Comparison of ENCODE assay signal across 26 cellular contexts in genomic region chr7:37191797-37192196, GRCh38.
"Had no signal": no experiment of that assay in that cellular context is flagged by ENCODE, and none has a peak within 500 bp of the region (broad histone marks: within the 10 kb centered on the region; RNA-seq: fewer than 3 reads in every experiment).

No MANE protein-coding gene starts in this region.

- H3K36me3 Mint-ChIP-seq: natural killer cell treated with Interleukin-12 subunit alpha and Interleukin-12 subunit beta and Interleukin-15 and Interleukin-18, amount 100 ng/mL, for 72 hours had no signal

- H3K9me3 Mint-ChIP-seq: natural killer cell treated with Interleukin-12 subunit alpha and Interleukin-12 subunit beta and Interleukin-15 and Interleukin-18, amount 100 ng/mL, for 72 hours; neural progenitor cell; stimulated activated memory B cell treated with anti-CD40 and anti-IgM and Interleukin-4, amounts not matched to agents 10 μg/mL and 1 μg/mL and 100 μg/mL, for 72 hours; stimulated activated naive CD8-positive, alpha-beta T cell treated with anti-CD3 and anti-CD28 coated beads, Interleukin-15, Interleukin-2, amounts not matched to agents 100 ng/mL and 50 ng/mL, for 24 hours had no signal

- H3K27ac ChIP-seq: coronary artery, epithelial cell of prostate, esophagus muscularis mucosa, gastrocnemius medialis, heart right ventricle, left ventricle myocardium inferior, neural progenitor cell, psoas muscle, spleen, tibial artery, upper lobe of right lung had no signal

- H3K4me1 Mint-ChIP-seq: neural progenitor cell had no signal

- H3K27me3 ChIP-seq: dorsolateral prefrontal cortex, esophagus muscularis mucosa, gastrocnemius medialis, heart right ventricle, neural progenitor cell, spleen, tibial artery, upper lobe of right lung had no signal

- ATAC-seq: gastrocnemius medialis; heart right ventricle; natural killer cell treated with Interleukin-12 subunit alpha and Interleukin-12 subunit beta and Interleukin-15 and Interleukin-18, amount 100 ng/mL, for 72 hours; psoas muscle; sciatic nerve; stimulated activated memory B cell treated with anti-CD40 and anti-IgM and Interleukin-4, amounts not matched to agents 10 μg/mL and 1 μg/mL and 100 μg/mL, for 72 hours; upper lobe of right lung had no signal

- DNase-seq: dorsolateral prefrontal cortex; effector memory CD4-positive, alpha-beta T cell; gastrocnemius medialis; heart right ventricle; islet precursor cell; left ventricle myocardium inferior; mesenchymal stem cell; midbrain; nucleus accumbens; psoas muscle; retina; spleen; stimulated activated CD4-positive, alpha-beta T cell treated with anti-CD3 and anti-CD28 coated beads, Interleukin-15, amount 100 ng/mL, for 24 hours; stimulated activated CD4-positive, alpha-beta T cell treated with anti-CD3 and anti-CD28 coated beads, Interleukin-1b, Interleukin-23, amount 100 ng/mL, for 48 hours; stimulated activated CD4-positive, alpha-beta T cell treated with anti-CD3 and anti-CD28 coated beads, Interleukin-4, amount 100 ng/mL, for 24 hours; tibial artery; upper lobe of right lung had no signal

- H3K9me3 ChIP-seq: esophagus muscularis mucosa, gastrocnemius medialis, heart right ventricle, left ventricle myocardium inferior, psoas muscle, spleen, tibial artery, upper lobe of right lung had no signal

- H3K4me3 Mint-ChIP-seq: natural killer cell treated with Interleukin-12 subunit alpha and Interleukin-12 subunit beta and Interleukin-15 and Interleukin-18, amount 100 ng/mL, for 72 hours; neural progenitor cell; stimulated activated memory B cell treated with anti-CD40 and anti-IgM and Interleukin-4, amounts not matched to agents 10 μg/mL and 1 μg/mL and 100 μg/mL, for 72 hours; stimulated activated naive CD8-positive, alpha-beta T cell treated with anti-CD3 and anti-CD28 coated beads, Interleukin-15, Interleukin-2, amounts not matched to agents 100 ng/mL and 50 ng/mL, for 24 hours had no signal

- H3K4me1 ChIP-seq: neural progenitor cell, psoas muscle had no signal

- H3K36me3 ChIP-seq: gastrocnemius medialis, left ventricle myocardium inferior, neural progenitor cell, tibial artery had no signal

- H3K27ac Mint-ChIP-seq: natural killer cell treated with Interleukin-12 subunit alpha and Interleukin-12 subunit beta and Interleukin-15 and Interleukin-18, amount 100 ng/mL, for 72 hours; neural progenitor cell; stimulated activated memory B cell treated with anti-CD40 and anti-IgM and Interleukin-4, amounts not matched to agents 10 μg/mL and 1 μg/mL and 100 μg/mL, for 72 hours; stimulated activated naive CD8-positive, alpha-beta T cell treated with anti-CD3 and anti-CD28 coated beads, Interleukin-15, Interleukin-2, amounts not matched to agents 100 ng/mL and 50 ng/mL, for 24 hours had no signal

- H3K4me3 ChIP-seq: coronary artery, dorsolateral prefrontal cortex, esophagus muscularis mucosa, gastrocnemius medialis, heart right ventricle, left ventricle myocardium inferior, lung, neural progenitor cell, psoas muscle, spleen, tibial artery, upper lobe of right lung had no signal

- H3K27me3 Mint-ChIP-seq: natural killer cell treated with Interleukin-12 subunit alpha and Interleukin-12 subunit beta and Interleukin-15 and Interleukin-18, amount 100 ng/mL, for 72 hours; stimulated activated memory B cell treated with anti-CD40 and anti-IgM and Interleukin-4, amounts not matched to agents 10 μg/mL and 1 μg/mL and 100 μg/mL, for 72 hours; stimulated activated naive CD8-positive, alpha-beta T cell treated with anti-CD3 and anti-CD28 coated beads, Interleukin-15, Interleukin-2, amounts not matched to agents 100 ng/mL and 50 ng/mL, for 24 hours had no signal
